29 cellular contexts compared by ENCODE assay signal in the genomic region with DNA sequence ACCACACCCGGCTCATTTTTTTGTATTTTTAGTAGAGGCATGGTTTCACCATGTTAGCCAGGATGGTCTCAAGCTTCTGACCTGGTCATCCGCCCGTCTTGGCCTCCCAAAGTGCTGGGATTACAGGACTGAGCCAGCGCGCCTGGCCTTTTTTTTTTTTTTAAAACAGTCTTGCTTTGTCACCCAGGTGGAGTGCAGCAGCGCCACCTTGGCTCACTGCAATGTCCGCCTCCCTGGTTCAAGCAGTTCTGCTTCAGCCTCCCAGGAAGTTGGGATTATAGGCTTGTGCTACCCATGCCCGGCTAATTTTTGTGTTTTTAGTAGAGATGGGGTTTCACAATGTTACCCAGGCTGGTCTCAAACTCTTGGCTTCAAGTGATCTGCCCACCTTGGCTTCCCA.
"Had no signal": no experiment of that assay in that cellular context is flagged by ENCODE, and none has a peak within 500 bp of the region (broad histone marks: within the 10 kb centered on the region; RNA-seq: fewer than 3 reads in every experiment).

No MANE protein-coding gene starts in this region.

- H3K9me3 Mint-ChIP-seq: activated CD4-positive, alpha-beta memory T cell treated with anti-CD3 and anti-CD28 coated beads, Interleukin-2, amount 10 ng/mL, durations not matched to agents 7 days and 5 days; activated CD4-positive, alpha-beta T cell treated with anti-CD3 and anti-CD28 coated beads, Interleukin-2, amount 10 ng/mL, durations not matched to agents 7 days and 5 days; activated naive CD4-positive, alpha-beta T cell treated with anti-CD3 and anti-CD28 coated beads, Interleukin-2, amount 10 ng/mL, durations not matched to agents 7 days and 5 days; activated naive CD4-positive, alpha-beta T cell treated with anti-CD3 and anti-CD28 coated beads, Interleukin-2, amount 50 U/mL, for 72 hours; activated naive CD8-positive, alpha-beta T cell treated with anti-CD3 and anti-CD28 coated beads, Interleukin-2, amount 10 ng/mL, durations not matched to agents 7 days and 5 days; activated T-cell treated with anti-CD3 and anti-CD28 coated beads, Interleukin-2, amount 50 U/mL, for 24 hours; activated T-cell treated with anti-CD3 and anti-CD28 coated beads, Interleukin-2, amount 50 U/mL, for 72 hours; effector memory CD8-positive, alpha-beta T cell had no signal

- H3K9me3 ChIP-seq: ascending aorta, breast epithelium, esophagus squamous epithelium, gastroesophageal sphincter had no signal

- H3K27me3 ChIP-seq: ascending aorta, breast epithelium, cardiac muscle cell, esophagus squamous epithelium, gastroesophageal sphincter had no signal

- H3K4me1 ChIP-seq: breast epithelium, esophagus squamous epithelium, gastroesophageal sphincter had no signal

- ATAC-seq: activated naive CD4-positive, alpha-beta T cell treated with anti-CD3 and anti-CD28 coated beads, Interleukin-2, amount 50 U/mL, for 72 hours; activated T-cell treated with anti-CD3 and anti-CD28 coated beads, Interleukin-2, amount 50 U/mL, for 72 hours; effector memory CD8-positive, alpha-beta T cell; gastroesophageal sphincter had no signal

- H3K27me3 Mint-ChIP-seq: activated CD4-positive, alpha-beta memory T cell treated with anti-CD3 and anti-CD28 coated beads, Interleukin-2, amount 10 ng/mL, durations not matched to agents 7 days and 5 days; activated CD4-positive, alpha-beta T cell treated with anti-CD3 and anti-CD28 coated beads, Interleukin-2, amount 10 ng/mL, durations not matched to agents 7 days and 5 days; activated naive CD4-positive, alpha-beta T cell treated with anti-CD3 and anti-CD28 coated beads, Interleukin-2, amount 10 ng/mL, durations not matched to agents 7 days and 5 days; activated naive CD8-positive, alpha-beta T cell treated with anti-CD3 and anti-CD28 coated beads, Interleukin-2, amount 10 ng/mL, durations not matched to agents 7 days and 5 days; activated T-cell treated with anti-CD3 and anti-CD28 coated beads, Interleukin-2, amount 50 U/mL, for 24 hours; brain; effector memory CD8-positive, alpha-beta T cell had no signal

- FAIRE-seq: endothelial cell of umbilical vein had no signal

- H3K36me3 ChIP-seq: breast epithelium had no signal

- H3K27ac ChIP-seq: ascending aorta, breast epithelium, cardiac muscle cell, epithelial cell of prostate, esophagus squamous epithelium, gastroesophageal sphincter had no signal

- H3K4me3 ChIP-seq: ascending aorta, breast epithelium, cardiac muscle cell, esophagus squamous epithelium, gastroesophageal sphincter had no signal

- H3K27ac Mint-ChIP-seq: activated CD4-positive, alpha-beta memory T cell treated with anti-CD3 and anti-CD28 coated beads, Interleukin-2, amount 10 ng/mL, durations not matched to agents 7 days and 5 days; activated CD4-positive, alpha-beta T cell treated with anti-CD3 and anti-CD28 coated beads, Interleukin-2, amount 10 ng/mL, durations not matched to agents 7 days and 5 days; activated naive CD4-positive, alpha-beta T cell treated with anti-CD3 and anti-CD28 coated beads, Interleukin-2, amount 10 ng/mL, durations not matched to agents 7 days and 5 days; activated naive CD4-positive, alpha-beta T cell treated with anti-CD3 and anti-CD28 coated beads, Interleukin-2, amount 50 U/mL, for 72 hours; activated naive CD8-positive, alpha-beta T cell treated with anti-CD3 and anti-CD28 coated beads, Interleukin-2, amount 10 ng/mL, durations not matched to agents 7 days and 5 days; activated T-cell treated with anti-CD3 and anti-CD28 coated beads, Interleukin-2, amount 50 U/mL, for 72 hours; brain had no signal

- H3K4me1 Mint-ChIP-seq: activated CD4-positive, alpha-beta T cell treated with anti-CD3 and anti-CD28 coated beads, Interleukin-2, amount 10 ng/mL, durations not matched to agents 7 days and 5 days; activated naive CD4-positive, alpha-beta T cell treated with anti-CD3 and anti-CD28 coated beads, Interleukin-2, amount 10 ng/mL, durations not matched to agents 7 days and 5 days; activated naive CD8-positive, alpha-beta T cell treated with anti-CD3 and anti-CD28 coated beads, Interleukin-2, amount 10 ng/mL, durations not matched to agents 7 days and 5 days; brain had no signal

- H3K4me3 Mint-ChIP-seq: activated CD4-positive, alpha-beta memory T cell treated with anti-CD3 and anti-CD28 coated beads, Interleukin-2, amount 10 ng/mL, durations not matched to agents 7 days and 5 days; activated CD4-positive, alpha-beta T cell treated with anti-CD3 and anti-CD28 coated beads, Interleukin-2, amount 10 ng/mL, durations not matched to agents 7 days and 5 days; activated naive CD4-positive, alpha-beta T cell treated with anti-CD3 and anti-CD28 coated beads, Interleukin-2, amount 10 ng/mL, durations not matched to agents 7 days and 5 days; activated naive CD8-positive, alpha-beta T cell treated with anti-CD3 and anti-CD28 coated beads, Interleukin-2, amount 10 ng/mL, durations not matched to agents 7 days and 5 days; activated T-cell treated with anti-CD3 and anti-CD28 coated beads, Interleukin-2, amount 50 U/mL, for 24 hours; activated T-cell treated with anti-CD3 and anti-CD28 coated beads, Interleukin-2, amount 50 U/mL, for 72 hours; brain; effector memory CD8-positive, alpha-beta T cell had no signal

- DNase-seq: activated CD4-positive, alpha-beta memory T cell treated with anti-CD3 and anti-CD28 coated beads, Interleukin-2, amount 10 ng/mL, durations not matched to agents 7 days and 5 days; activated CD4-positive, alpha-beta T cell treated with anti-CD3 and anti-CD28 coated beads for 1 hour; activated CD4-positive, alpha-beta T cell treated with anti-CD3 and anti-CD28 coated beads for 4 hours; activated CD4-positive, alpha-beta T cell treated with anti-CD3 and anti-CD28 coated beads, Interleukin-2, amount 10 ng/mL, durations not matched to agents 7 days and 5 days; activated CD4-positive, alpha-beta T cell treated with anti-CD3 and anti-CD28 coated beads, Interleukin-2, amount 50 U/mL, for 4 hours; activated CD8-positive, alpha-beta memory T cell treated with anti-CD3 and anti-CD28 coated beads, Interleukin-2, amount 50 U/mL, for 48 hours; activated gamma-delta T cell; activated naive CD4-positive, alpha-beta T cell; activated naive CD4-positive, alpha-beta T cell treated with anti-CD3 and anti-CD28 coated beads, Interleukin-2, amount 10 ng/mL, durations not matched to agents 7 days and 5 days; activated naive CD8-positive, alpha-beta T cell treated with anti-CD3 and anti-CD28 coated beads, Interleukin-2, amount 10 ng/mL, durations not matched to agents 7 days and 5 days; activated T-cell treated with anti-CD3 and anti-CD28 coated beads for 4 hours; activated T-cell treated with anti-CD3 and anti-CD28 coated beads, Interleukin-2, amount 50 U/mL, for 24 hours; activated T-cell treated with anti-CD3 and anti-CD28 coated beads, Interleukin-2, amount 50 U/mL, for 72 hours; central memory CD4-positive, alpha-beta T cell; cortex of kidney; dermis blood vessel endothelial cell; effector CD4-positive, alpha-beta T cell; effector memory CD8-positive, alpha-beta T cell; esophagus squamous epithelium; foreskin melanocyte; T-helper 2 cell had no signal
